23 cellular contexts compared by ENCODE assay signal in the genomic region with DNA sequence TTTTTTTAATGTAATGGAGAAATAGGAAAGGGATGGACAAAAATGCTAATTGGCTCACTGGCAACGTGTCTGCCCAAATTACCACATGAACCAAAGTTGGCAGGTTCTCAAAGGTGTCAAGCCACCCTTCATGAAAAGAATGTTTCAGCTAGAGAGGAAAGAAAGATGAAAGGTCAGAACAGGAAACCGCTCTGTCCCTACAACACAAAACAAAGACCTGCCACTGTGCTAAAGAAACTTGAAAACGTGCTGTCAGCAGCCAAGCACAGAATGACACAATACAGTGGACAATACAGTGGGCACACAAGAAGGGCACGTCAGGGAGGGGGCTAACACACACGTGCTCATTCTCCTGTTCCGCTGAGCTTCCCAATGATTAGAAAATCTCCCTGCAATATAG. TPM values are rescaled to one million over a fixed set of nuclear protein-coding genes. Genes with fewer than 3 reads are reported as not detected.
A peak's percentile ranks its signal among the peaks of the same experiment; 100 is the strongest.
DNase-seq lines count a peak whose midpoint lies in the region; ATAC-seq and TF ChIP-seq lines count a peak whose summit lies in the region.
"Had no signal": no experiment of that assay in that cellular context is flagged by ENCODE, and none has a peak within 500 bp of the region (broad histone marks: within the 10 kb centered on the region; RNA-seq: fewer than 3 reads in every experiment).

No MANE protein-coding gene starts in this region.

- peak overlapping the region; percentile 47 for H3K4me3 Mint-ChIP-seq in activated naive CD4-positive, alpha-beta T cell treated with anti-CD3 and anti-CD28 coated beads, Interleukin-2, amount 50 U/mL, for 24 hours
- no peak overlapping the region for H3K4me3 Mint-ChIP-seq in endodermal cell
- H3K4me3 Mint-ChIP-seq: stimulated activated naive CD8-positive, alpha-beta T cell treated with anti-CD3 and anti-CD28 coated beads, Interleukin-15, Interleukin-2, amounts not matched to agents 100 ng/mL and 50 ng/mL, for 24 hours had no signal

- no peaks in the 10 kb centered on the region for H3K27me3 ChIP-seq in endodermal cell (ENCODE audit: control insufficient read depth, insufficient read depth, low read length, poor library complexity, severe bottlenecking)
- no peaks in the 10 kb centered on the region for H3K27me3 ChIP-seq in psoas muscle (ENCODE audit: insufficient read depth in 3 of 3, low read length in 2 of 3)
- H3K27me3 ChIP-seq: ascending aorta, esophagus muscularis mucosa, heart left ventricle, ovary, vagina had no signal

- intact Hi-C loops in psoas muscle (cut with DNase I): no loop called here

- no peak overlapping the region for H3K27ac Mint-ChIP-seq in activated naive CD4-positive, alpha-beta T cell treated with anti-CD3 and anti-CD28 coated beads, Interleukin-2, amount 50 U/mL, for 24 hours
- peak overlapping the region in 1 of 2 donors; percentile 30 for H3K27ac Mint-ChIP-seq in activated naive CD4-positive, alpha-beta T cell treated with anti-CD3 and anti-CD28 coated beads, Interleukin-2, amount 50 U/mL, for 72 hours
- no peak overlapping the region for H3K27ac Mint-ChIP-seq in endodermal cell
- H3K27ac Mint-ChIP-seq: activated T-helper 2 cell treated with anti-CD3 and anti-CD28 coated beads, Interferon-gamma antibody, Interleukin-2, Interleukin-4, amounts not matched to agents 10 μg/mL and 5 μg/mL and 100 μg/mL, durations not matched to agents 14 hours and 24 hours and 36 hours; stimulated activated naive CD8-positive, alpha-beta T cell treated with anti-CD3 and anti-CD28 coated beads, Interleukin-15, Interleukin-2, amounts not matched to agents 100 ng/mL and 50 ng/mL, for 24 hours had no signal

- H3K4me1 Mint-ChIP-seq in activated naive CD4-positive, alpha-beta T cell treated with anti-CD3 and anti-CD28 coated beads, Interleukin-2, amount 50 U/mL, for 24 hours: peaks cover 51% of the 10 kb centered on the region
- peaks cover 41% of the 10 kb centered on the region for H3K4me1 Mint-ChIP-seq in endodermal cell

- H3K4me1 ChIP-seq in endodermal cell (ENCODE audit: control insufficient read depth, insufficient read depth, low read length) (peaks cover 8% of the 10 kb centered on the region), psoas muscle (peaks cover 41% of the 10 kb centered on the region)

- no peaks in the 10 kb centered on the region for H3K9me3 Mint-ChIP-seq in activated naive CD4-positive, alpha-beta T cell treated with anti-CD3 and anti-CD28 coated beads, Interleukin-2, amount 50 U/mL, for 24 hours
- no peaks in the 10 kb centered on the region for H3K9me3 Mint-ChIP-seq in activated naive CD4-positive, alpha-beta T cell treated with anti-CD3 and anti-CD28 coated beads, Interleukin-2, amount 50 U/mL, for 72 hours
- H3K9me3 Mint-ChIP-seq in endodermal cell: no peaks in the 10 kb centered on the region
- H3K9me3 Mint-ChIP-seq: activated T-helper 2 cell treated with anti-CD3 and anti-CD28 coated beads, Interferon-gamma antibody, Interleukin-2, Interleukin-4, amounts not matched to agents 10 μg/mL and 5 μg/mL and 100 μg/mL, durations not matched to agents 14 hours and 24 hours and 36 hours; stimulated activated naive CD8-positive, alpha-beta T cell treated with anti-CD3 and anti-CD28 coated beads, Interleukin-15, Interleukin-2, amounts not matched to agents 100 ng/mL and 50 ng/mL, for 24 hours had no signal

- no peak overlapping the region for H3K27ac ChIP-seq in endodermal cell (ENCODE audit: low read depth, low read length)
- H3K27ac ChIP-seq in psoas muscle: peak overlapping the region; percentile 7
- H3K27ac ChIP-seq: ascending aorta, esophagus muscularis mucosa, ovary, PC-9, vagina had no signal

- H3K4me3 ChIP-seq in endodermal cell (ENCODE audit: low read length) (no peak overlapping the region), psoas muscle (peak overlapping the region; percentile 6)
- H3K4me3 ChIP-seq: ascending aorta, esophagus muscularis mucosa, heart left ventricle, ovary, PC-9, smooth muscle cell, vagina had no signal

- WGBS in endodermal cell (ENCODE audit: insufficient coverage in 1 of 2, insufficient read length in 1 of 2), 2 experiments: 13 to 29% methylated on average over 3 to 6 of the region's 6 CpGs
- 38 to 52% (median 41%) methylated on average over 6 of the region's 6 CpGs for WGBS in psoas muscle, 3 donors

- H3K36me3 ChIP-seq in endodermal cell (ENCODE audit: control insufficient read depth, insufficient read depth, low read length) (peaks cover 23% of the 10 kb centered on the region), psoas muscle (ENCODE audit: insufficient read depth in 1 of 2, low read depth in 1 of 2) (peaks cover 6 to 29% of the 10 kb centered on the region in 2 donors)
- H3K36me3 ChIP-seq: ovary had no signal

- no peaks in the 10 kb centered on the region for H3K27me3 Mint-ChIP-seq in activated naive CD4-positive, alpha-beta T cell treated with anti-CD3 and anti-CD28 coated beads, Interleukin-2, amount 50 U/mL, for 24 hours
- no peaks in the 10 kb centered on the region for H3K27me3 Mint-ChIP-seq in endodermal cell (ENCODE audit: insufficient read depth)
- H3K27me3 Mint-ChIP-seq: stimulated activated naive CD8-positive, alpha-beta T cell treated with anti-CD3 and anti-CD28 coated beads, Interleukin-15, Interleukin-2, amounts not matched to agents 100 ng/mL and 50 ng/mL, for 24 hours had no signal

- TF ChIP-seq CTCF in endodermal cell (conservative IDR thresholded peaks at IDR 0.05): no peak
- TF ChIP-seq CTCF in psoas muscle (IDR thresholded peaks at IDR 0.05): no peak

- no peak for DNase-seq in activated naive CD4-positive, alpha-beta T cell treated with anti-CD3 and anti-CD28 coated beads, Interleukin-2, amount 50 U/mL, for 72 hours (ENCODE audit: low spot score in 2 of 2)
- DNase-seq in NCI-H146 (lab: John Stamatoyannopoulos, UW) (peak; percentile 21), endodermal cell (peak; percentile 83), psoas muscle (no peak), NOMO-1 (lab: John Stamatoyannopoulos, UW; ENCODE audit: unreplicated experiment in 2 of 2) (no peak), inferior parietal cortex (ENCODE audit: extremely low spot score) (no peak)
- DNase-seq: activated CD4-positive, alpha-beta T cell treated with anti-CD3 and anti-CD28 coated beads, Interleukin-2, amount 50 U/mL, for 4 hours; cortex of kidney; heart left ventricle; KBM-7; kidney; NCI-H1105; NCI-H2227 treated with DMSO at 0.1 percent for 48 hours; ovary; PC-9 had no signal

- H3K9me3 ChIP-seq in endodermal cell (ENCODE audit: control insufficient read depth, low read length) (no peaks in the 10 kb centered on the region), psoas muscle (no peaks in the 10 kb centered on the region)
- H3K9me3 ChIP-seq: ascending aorta, esophagus muscularis mucosa, heart left ventricle, ovary, vagina had no signal

- H3K36me3 Mint-ChIP-seq in activated naive CD4-positive, alpha-beta T cell treated with anti-CD3 and anti-CD28 coated beads, Interleukin-2, amount 50 U/mL, for 24 hours: peaks cover 2% of the 10 kb centered on the region
- H3K36me3 Mint-ChIP-seq in activated naive CD4-positive, alpha-beta T cell treated with anti-CD3 and anti-CD28 coated beads, Interleukin-2, amount 50 U/mL, for 72 hours: peaks cover 6 to 12% of the 10 kb centered on the region in 2 donors
- peaks cover 19% of the 10 kb centered on the region for H3K36me3 Mint-ChIP-seq in endodermal cell (ENCODE audit: low read depth)

- no peak for ATAC-seq in activated naive CD4-positive, alpha-beta T cell treated with anti-CD3 and anti-CD28 coated beads, Interleukin-2, amount 50 U/mL, for 72 hours
- no peak for ATAC-seq in psoas muscle
- no peak for ATAC-seq in GM18502 (IDR thresholded peaks at IDR 0.05; ENCODE audit: poor library complexity, unreplicated experiment)

- no peak overlapping the region for H3K9ac ChIP-seq in endodermal cell (ENCODE audit: extremely low read depth, low read length, poor library complexity, severe bottlenecking)

RNA-seq across cellular contexts. Expression of a gene that starts 4.9 kb away (rescaled TPM):
- total RNA-seq in activated naive CD4-positive, alpha-beta T cell treated with anti-CD3 and anti-CD28 coated beads, Interleukin-2, amount 50 U/mL, for 72 hours: 10 to 100 TPM; 19.2 to 45.6 TPM
- total RNA-seq in endodermal cell (10 to 100 TPM; 42.9 to 52.2 TPM), psoas muscle (10 to 100 TPM; 44.7 to 67.0 (median 55.0) TPM)
- 44.4 TPM for polyA plus RNA-seq in endodermal cell (2013, experiment 1 of 2)
- polyA plus RNA-seq in endodermal cell (2013, experiment 2 of 2): 42.4 TPM
- 10 to 100 TPM; 31.4 to 66.8 (median 45.7) TPM for polyA plus RNA-seq in psoas muscle

Comparison
In these comparisons a context has a peak if more than half of its experiments do, and no peak if none do; other contexts are left out.
1. DNase-seq: peak in NCI-H146 (single experiment) and endodermal cell (single experiment); none in activated naive CD4-positive, alpha-beta T cell treated with anti-CD3 and anti-CD28 coated beads, Interleukin-2, amount 50 U/mL, for 72 hours (0 of 2), psoas muscle (0 of 2), NOMO-1 (0 of 2) and inferior parietal cortex (single experiment).